In the genomic region with DNA sequence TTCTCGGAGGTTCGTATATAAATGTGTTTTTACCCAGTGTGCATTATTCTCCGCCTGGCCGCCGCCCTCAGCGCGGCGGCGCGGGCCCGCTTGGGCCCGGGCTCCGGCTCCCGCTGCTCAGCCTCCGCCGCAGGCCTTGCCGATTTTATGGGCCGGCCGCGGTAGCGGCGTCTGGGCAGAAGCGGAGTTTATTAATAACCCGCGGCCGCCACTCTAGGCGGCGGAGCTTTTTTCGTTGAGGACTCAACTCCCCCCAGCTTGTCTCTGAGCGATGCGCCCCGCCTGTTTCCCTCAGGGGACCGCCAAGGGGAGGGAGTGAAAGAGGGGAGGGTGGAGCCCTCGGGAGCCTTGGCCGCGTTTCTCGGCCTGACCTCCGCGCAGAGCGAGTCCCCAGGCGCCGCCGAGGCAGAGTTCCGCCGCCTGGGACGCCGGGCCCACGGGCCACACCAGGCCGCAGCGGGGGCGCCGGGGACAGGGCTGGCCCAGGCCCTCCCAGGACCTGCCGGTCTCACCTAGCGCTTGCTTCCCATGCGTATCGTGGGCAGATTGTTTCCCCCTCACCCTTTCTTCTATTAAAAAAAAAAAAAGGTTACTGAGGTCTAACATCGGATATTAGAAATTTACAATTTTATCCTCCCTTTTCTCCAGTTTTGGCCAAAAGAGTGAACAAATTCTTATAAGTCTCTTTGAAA, we compare ENCODE assay signal across 1 cellular context.
A peak's percentile ranks its signal among the peaks of the same experiment; 100 is the strongest.
TF ChIP-seq lines count a peak whose summit lies in the region.

No MANE protein-coding gene starts in this region.

TF ChIP-seq in PFSK-1, 5 proteins besides CTCF, POLR2A, EP300 and RAD21:
- TF ChIP-seq REST (IDR thresholded peaks at IDR 0.05; ENCODE audit: insufficient read depth in 1 of 2, low read depth in 2 of 2, low read length in 2 of 2) (peak; percentile 6 to 75; a peak in 2 of 4 replicates), POLR2AphosphoS5 (IDR thresholded peaks at IDR 0.05; ENCODE audit: low read depth, low read length) (peak; percentile 97), FOXP2 (optimal IDR thresholded peaks at IDR 0.05; ENCODE audit: borderline replicate concordance, extremely low read depth, extremely low read length, insufficient read depth) (no peak), SIN3A (IDR thresholded peaks at IDR 0.05; ENCODE audit: borderline replicate concordance, insufficient read depth, low read length) (peak; percentile 72; the same call in 1 of the 2 replicates), TAF1 (IDR thresholded peaks at IDR 0.05; ENCODE audit: borderline replicate concordance, insufficient read depth, low read length) (peak; percentile 97; the same call in 1 of the 2 replicates)
